1 cellular context compared by ENCODE assay signal in genomic region chr2:42792583-42793313, GRCh38.
TF ChIP-seq lines count a peak whose summit lies in the region.

TSS of gene HAAO (minus strand) at chr2:42792583. CDS start at chr2:42792536, 47 bp downstream.

TF ChIP-seq in HepG2, 621 proteins besides CTCF, POLR2A, EP300 and RAD21 (continued from another document and continues in another):
- TF ChIP-seq TRAFD1 (CRISPR knock-in tag; IDR thresholded peaks at IDR 0.05; ENCODE audit: borderline replicate concordance) (no peak; the same call in 1 of the 2 replicates), KIAA2018 (CRISPR knock-in tag; IDR thresholded peaks at IDR 0.05; ENCODE audit: borderline replicate concordance) (no peak), THRA (CRISPR knock-in tag; IDR thresholded peaks at IDR 0.05; ENCODE audit: borderline replicate concordance) (peak; percentile 97), ARID4A (CRISPR knock-in tag; IDR thresholded peaks at IDR 0.05; ENCODE audit: borderline replicate concordance) (peak; percentile 95), TFDP1 (CRISPR knock-in tag; IDR thresholded peaks at IDR 0.05; ENCODE audit: borderline replicate concordance) (peak; percentile 88; the same call in 1 of the 2 replicates), TRIM24 (CRISPR knock-in tag; IDR thresholded peaks at IDR 0.05) (peak; percentile 71; the same call in 1 of the 2 replicates), ZSCAN31 (CRISPR knock-in tag; IDR thresholded peaks at IDR 0.05; ENCODE audit: low read depth) (peak; percentile 99), ZNF407 (CRISPR knock-in tag; IDR thresholded peaks at IDR 0.05; ENCODE audit: not compliant biosample characterization) (peak; percentile 72), JARID2 (CRISPR knock-in tag; IDR thresholded peaks at IDR 0.05; ENCODE audit: insufficient replicate concordance) (no peak), THAP9 (CRISPR knock-in tag; IDR thresholded peaks at IDR 0.05; ENCODE audit: borderline replicate concordance) (peak; percentile 74; the same call in 1 of the 2 replicates), ZNF232 (CRISPR knock-in tag; IDR thresholded peaks at IDR 0.05; ENCODE audit: borderline replicate concordance) (peak; percentile 97), MYPOP (CRISPR knock-in tag; IDR thresholded peaks at IDR 0.05) (peak; percentile 97), SMAD1 (CRISPR knock-in tag; IDR thresholded peaks at IDR 0.05; ENCODE audit: borderline replicate concordance, low read depth) (peak; percentile 100), KDM2A (CRISPR knock-in tag; IDR thresholded peaks at IDR 0.05; ENCODE audit: borderline replicate concordance, low read depth) (peak; percentile 96)
